In the genomic region with DNA sequence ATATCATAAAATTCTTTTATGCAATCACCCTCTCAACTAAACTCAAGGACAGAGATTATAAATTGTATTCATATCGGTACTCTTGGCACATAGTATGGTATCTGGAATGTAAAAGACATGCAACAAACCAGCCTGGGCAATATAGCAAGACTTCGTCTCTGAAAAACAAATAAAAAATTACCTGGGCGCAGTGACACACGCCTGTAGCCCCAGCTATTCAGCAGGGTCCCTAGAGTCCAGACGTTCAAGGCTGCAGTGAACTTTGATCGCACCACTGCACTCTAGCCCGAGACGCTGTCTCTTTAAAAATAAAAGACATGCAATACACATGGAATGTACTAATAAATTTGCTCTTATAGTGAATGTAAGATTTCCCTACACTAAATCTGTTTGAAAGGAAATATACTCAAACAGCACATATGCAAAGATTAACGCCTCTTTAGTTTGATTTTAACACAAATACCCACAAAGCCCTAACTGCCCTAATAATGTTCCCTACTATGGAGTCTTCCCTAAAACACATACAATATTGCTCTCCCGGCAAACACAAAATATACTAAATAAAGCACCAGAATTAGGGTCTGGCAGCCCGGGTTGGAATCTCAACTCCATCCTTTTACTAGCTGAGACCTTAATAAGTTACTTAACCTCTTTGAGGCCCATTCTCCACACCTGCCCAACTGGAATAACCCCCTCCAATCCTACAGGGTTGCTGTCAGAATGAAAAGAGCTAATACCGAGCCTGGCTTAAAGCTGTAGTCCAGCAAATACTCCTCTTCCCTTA, we compare ENCODE assay signal across 8 cellular contexts. TPM values are rescaled to one million over a fixed set of nuclear protein-coding genes. Genes with fewer than 3 reads are reported as not detected.
DNase-seq lines count a peak whose midpoint lies in the region; ATAC-seq and TF ChIP-seq lines count a peak whose summit lies in the region.

No MANE protein-coding gene starts in this region.

- H3K4me3 ChIP-seq in PC-9, result peak overlapping the region; percentile 81
- H3K4me3 ChIP-seq in parathyroid adenoma (ENCODE audit: low read depth, low read length), result peak overlapping the region; percentile 84

- H2AFZ ChIP-seq in PC-9 (peak overlapping the region; percentile 92), parathyroid adenoma (peak overlapping the region; percentile 97)

- H4K20me1 ChIP-seq in PC-9 (ENCODE audit: insufficient read depth), result no peaks in the 10 kb centered on the region

- H3K79me2 ChIP-seq in PC-9 (ENCODE audit: low read depth), result no peaks in the 10 kb centered on the region
- H3K79me2 ChIP-seq in parathyroid adenoma, result peaks cover 10% of the 10 kb centered on the region

- no peak for DNase-seq in PC-9
- DNase-seq in epithelial cell of prostate (ENCODE audit: low read depth, low spot score), result no peak
- no peak for DNase-seq in activated CD4-positive, alpha-beta T cell treated with anti-CD3 and anti-CD28 coated beads for 1 hour
- no peak for DNase-seq in NCI-H510A (lab: John Stamatoyannopoulos, UW)
- no peak for DNase-seq in EL

- no peaks in the 10 kb centered on the region for H3K9me2 ChIP-seq in PC-9 (ENCODE audit: insufficient read depth)

- H3K9ac ChIP-seq in ES-I3 (ENCODE audit: low read depth, low read length) (peak overlapping the region; percentile 81; the same call in 1 of the 2 replicates), parathyroid adenoma (peak overlapping the region; percentile 83)

- H3K4me1 ChIP-seq in ES-I3 (ENCODE audit: insufficient read depth, low read length), result peaks cover 3% of the 10 kb centered on the region; the same call in 1 of the 2 replicates
- H3K4me1 ChIP-seq in PC-9 (replicated peaks; ENCODE audit: insufficient read depth), result peaks cover 16% of the 10 kb centered on the region
- peaks cover 5% of the 10 kb centered on the region for H3K4me1 ChIP-seq in parathyroid adenoma

- CTCF ChIA-PET in PC-9 (lab: Charles Lee), result interaction anchor here (0.7 kb wide), 1 partner anchor 572 kb away, joined by 3 read pairs; no protein-coding TSS in a partner anchor

- H3F3A ChIP-seq in PC-9 (ENCODE audit: insufficient read depth, low read depth), result no peaks in the 10 kb centered on the region

- H3K36me3 ChIP-seq in ES-I3 (ENCODE audit: insufficient read depth, low read length), result no peaks in the 10 kb centered on the region
- H3K36me3 ChIP-seq in PC-9 (ENCODE audit: low read depth), result no peaks in the 10 kb centered on the region
- no peaks in the 10 kb centered on the region for H3K36me3 ChIP-seq in parathyroid adenoma (ENCODE audit: control insufficient read depth, insufficient read depth, low read length)

- no peaks in the 10 kb centered on the region; the same call in 1 of the 2 replicates for H3K9me3 ChIP-seq in ES-I3 (ENCODE audit: control insufficient read depth, insufficient read depth, low read length)
- no peaks in the 10 kb centered on the region for H3K9me3 ChIP-seq in PC-9 (ENCODE audit: insufficient read depth, low read depth)
- no peaks in the 10 kb centered on the region for H3K9me3 ChIP-seq in parathyroid adenoma (ENCODE audit: control insufficient read depth, low read length)

- BruUV-seq in PC-9 (replicated peaks; lab: Mats Ljungman, UMichigan), result no TSS peak

- no peak for ATAC-seq in HG03342 (IDR thresholded peaks at IDR 0.05; ENCODE audit: unreplicated experiment)

- no peak overlapping the region for H3K27ac ChIP-seq in PC-9
- peak overlapping the region; percentile 68 for H3K27ac ChIP-seq in epithelial cell of prostate
- H3K27ac ChIP-seq in parathyroid adenoma, result peak overlapping the region; percentile 94

- H3K27me3 ChIP-seq in PC-9 (ENCODE audit: insufficient read depth, low read depth) (no peaks in the 10 kb centered on the region), parathyroid adenoma (ENCODE audit: control insufficient read depth, insufficient read depth, low read length) (no peaks in the 10 kb centered on the region)

- POLR2A ChIA-PET in PC-9 (lab: Charles Lee; ENCODE audit: unreplicated experiment), result interaction anchor here (0.6 kb wide), 1 partner anchor 36 kb away, joined by 3 read pairs; no protein-coding TSS in a partner anchor

- H3K4me2 ChIP-seq in PC-9 (peak overlapping the region; percentile 97), parathyroid adenoma (ENCODE audit: low read length) (peak overlapping the region; percentile 96)

- intact Hi-C loops in PC-9 (cut with micrococcal nuclease; ENCODE audit: unreplicated experiment), result loop anchor here (2.0 kb wide), 1 partner anchor 1333 kb away; no protein-coding TSS in a partner anchor

- TF ChIP-seq CTCF in PC-9 (conservative IDR thresholded peaks at IDR 0.05) (no peak), parathyroid adenoma (IDR thresholded peaks at IDR 0.05) (no peak)

RNA-seq across cellular contexts. Expression of a gene that starts 1.2 kb away (rescaled TPM):
- 2.9 and 3.8 TPM in 2 replicates for total RNA-seq in PC-9 (2021)
